Comparison of ENCODE assay signal across 8 cellular contexts in the genomic region with DNA sequence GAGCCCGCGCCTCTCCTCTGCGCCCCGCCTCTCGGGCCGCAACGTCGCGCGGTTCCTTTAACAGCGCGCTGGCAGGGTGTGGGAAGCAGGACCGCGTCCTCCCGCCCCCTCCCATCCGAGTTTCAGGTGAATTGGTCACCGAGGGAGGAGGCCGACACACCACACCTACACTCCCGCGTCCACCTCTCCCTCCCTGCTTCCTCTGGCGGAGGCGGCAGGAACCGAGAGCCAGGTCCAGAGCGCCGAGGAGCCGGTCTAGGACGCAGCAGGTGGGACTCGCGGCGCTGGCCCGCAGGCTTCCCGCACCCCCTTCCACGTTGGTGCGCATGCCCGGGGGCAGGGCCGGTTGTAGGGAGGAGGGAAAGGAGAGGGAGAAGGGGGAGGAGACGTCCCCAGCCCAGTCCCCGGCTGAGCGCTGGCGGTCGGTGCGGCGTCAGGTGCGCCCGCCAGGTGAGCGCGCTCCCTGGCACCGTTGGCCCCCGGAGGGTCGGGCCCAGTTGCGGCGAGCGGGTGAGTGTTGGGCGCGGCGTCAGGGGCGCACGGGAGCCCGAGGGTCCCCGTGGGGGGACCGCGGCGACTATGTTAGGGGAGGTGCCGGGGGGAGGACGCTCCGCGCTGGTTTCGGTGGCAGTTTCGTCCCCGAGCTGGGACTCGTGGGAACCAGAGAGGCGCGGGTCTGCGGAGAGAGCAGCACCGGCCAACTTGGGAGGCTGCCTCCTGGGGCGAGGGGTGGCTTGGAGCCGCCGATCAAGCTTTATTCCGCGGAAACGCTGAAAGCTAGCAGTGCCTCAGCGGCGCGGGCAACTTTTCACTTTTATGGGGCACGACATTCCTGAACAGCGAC. TPM values are rescaled to one million over a fixed set of nuclear protein-coding genes. Genes with fewer than 3 reads are reported as not detected.
A peak's percentile ranks its signal among the peaks of the same experiment; 100 is the strongest.
DNase-seq lines count a peak whose midpoint lies in the region; ATAC-seq and TF ChIP-seq lines count a peak whose summit lies in the region.

A gene with protein sequence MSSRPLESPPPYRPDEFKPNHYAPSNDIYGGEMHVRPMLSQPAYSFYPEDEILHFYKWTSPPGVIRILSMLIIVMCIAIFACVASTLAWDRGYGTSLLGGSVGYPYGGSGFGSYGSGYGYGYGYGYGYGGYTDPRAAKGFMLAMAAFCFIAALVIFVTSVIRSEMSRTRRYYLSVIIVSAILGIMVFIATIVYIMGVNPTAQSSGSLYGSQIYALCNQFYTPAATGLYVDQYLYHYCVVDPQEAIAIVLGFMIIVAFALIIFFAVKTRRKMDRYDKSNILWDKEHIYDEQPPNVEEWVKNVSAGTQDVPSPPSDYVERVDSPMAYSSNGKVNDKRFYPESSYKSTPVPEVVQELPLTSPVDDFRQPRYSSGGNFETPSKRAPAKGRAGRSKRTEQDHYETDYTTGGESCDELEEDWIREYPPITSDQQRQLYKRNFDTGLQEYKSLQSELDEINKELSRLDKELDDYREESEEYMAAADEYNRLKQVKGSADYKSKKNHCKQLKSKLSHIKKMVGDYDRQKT (plus strand): TSS at position 400 of the 844 bp plus-strand sequence. CDS start 11,455 bp downstream, outside the sequence.

- peak; percentile 62 for ATAC-seq in HG02642 (IDR thresholded peaks at IDR 0.05; ENCODE audit: poor library complexity, unreplicated experiment)
- ATAC-seq in activated T-cell treated with anti-CD3 and anti-CD28 coated beads, Interleukin-2, amount 50 U/mL, for 72 hours (replicated peaks in 1 of 2), result peak; percentile 63 to 64

- TF ChIP-seq EP300 in ovary (IDR thresholded peaks at IDR 0.05), result no peak

- peak within 1 kb of the TSS; percentile 42 for H3K4me3 ChIP-seq in ovary

- H3K36me3 Mint-ChIP-seq in activated T-cell treated with anti-CD3 and anti-CD28 coated beads, Interleukin-2, amount 50 U/mL, for 72 hours (ENCODE audit: insufficient read depth in 2 of 2), result no peaks in the 10 kb centered on the region

- peaks cover 8% of the 10 kb centered on the region for H3K4me1 Mint-ChIP-seq in activated T-cell treated with anti-CD3 and anti-CD28 coated beads, Interleukin-2, amount 50 U/mL, for 72 hours (ENCODE audit: low read depth)

- peak within 1 kb of the TSS; percentile 78 to 88 for H3K4me3 Mint-ChIP-seq in activated T-cell treated with anti-CD3 and anti-CD28 coated beads, Interleukin-2, amount 50 U/mL, for 72 hours

- no peaks in the 10 kb centered on the region for H3K27me3 ChIP-seq in ovary

- peak; percentile 81 to 88 for DNase-seq in NCI-H2081 (lab: John Stamatoyannopoulos, UW)
- DNase-seq in NCI-H2081 treated with DMSO at 0.1 percent for 48 hours (lab: John Stamatoyannopoulos, UW), result no peak
- DNase-seq in NCI-H2171 (lab: John Stamatoyannopoulos, UW), result peak; percentile 42
- DNase-seq in activated T-cell treated with anti-CD3 and anti-CD28 coated beads, Interleukin-2, amount 50 U/mL, for 72 hours, result peak; percentile 25 to 26
- DNase-seq in head of caudate nucleus, result peak in 22 of 42 donors; percentile 4 to 47 (median 17)
- DNase-seq in ovary, result peak in 2 of 5 donors; percentile 16 to 35
- DNase-seq in NK-92 (lab: John Stamatoyannopoulos, UW; ENCODE audit: unreplicated experiment), result no peak

- WGBS in ovary, 3 donors, result 0 to 1% (median 1%) methylated on average over 66 to 86 of the region's 86 CpGs

- peaks cover 60% of the 10 kb centered on the region for H3K27me3 Mint-ChIP-seq in activated T-cell treated with anti-CD3 and anti-CD28 coated beads, Interleukin-2, amount 50 U/mL, for 72 hours (ENCODE audit: low read depth)

- H3K36me3 ChIP-seq in ovary, result no peaks in the 10 kb centered on the region

- no peaks in the 10 kb centered on the region for H3K9me3 Mint-ChIP-seq in activated T-cell treated with anti-CD3 and anti-CD28 coated beads, Interleukin-2, amount 50 U/mL, for 72 hours

- no peaks in the 10 kb centered on the region for H3K9me3 ChIP-seq in ovary

- H3K27ac Mint-ChIP-seq in activated T-cell treated with anti-CD3 and anti-CD28 coated beads, Interleukin-2, amount 50 U/mL, for 72 hours, result no peak within 1 kb of the TSS

- no peaks in the 10 kb centered on the region for H3K4me1 ChIP-seq in ovary (ENCODE audit: insufficient read depth)

- no peak for TF ChIP-seq POLR2A in ovary (IDR thresholded peaks at IDR 0.05)

- H3K27ac ChIP-seq in ovary, result no peak within 1 kb of the TSS

- intact Hi-C loops in head of caudate nucleus (cut with DNase I), result no loop called here
- intact Hi-C loops in ovary (cut with DNase I), result no loop called here

- TF ChIP-seq CTCF in ovary (IDR thresholded peaks at IDR 0.05), result no peak

RNA-seq across cellular contexts. Expression of the gene that starts here (rescaled TPM):
- 1 to 10 TPM in 1 of 2 donors, under 1 TPM in 1; 0.62 to 2.8 TPM for total RNA-seq in activated T-cell treated with anti-CD3 and anti-CD28 coated beads, Interleukin-2, amount 50 U/mL, for 72 hours
- total RNA-seq in ovary, result 10 to 100 TPM in 1 of 7 donors, 1 to 10 TPM in 5, under 1 TPM in 1; 0.99 to 23.9 (median 3.9) TPM
- polyA plus RNA-seq in ovary, result 1 to 10 TPM in 1 of 2 donors, under 1 TPM in 1; 0.70 to 2.9 TPM

Comparison
In these comparisons a context has a peak if more than half of its experiments do, and no peak if none do; other contexts are left out.
1. DNase-seq: peak in NCI-H2081 (2 of 2), NCI-H2171 (single experiment), activated T-cell treated with anti-CD3 and anti-CD28 coated beads, Interleukin-2, amount 50 U/mL, for 72 hours (2 of 2) and head of caudate nucleus (22 of 42); none in NCI-H2081 treated with DMSO at 0.1 percent for 48 hours (single experiment) and NK-92 (single experiment).